14 cellular contexts compared by ENCODE assay signal in the genomic region with DNA sequence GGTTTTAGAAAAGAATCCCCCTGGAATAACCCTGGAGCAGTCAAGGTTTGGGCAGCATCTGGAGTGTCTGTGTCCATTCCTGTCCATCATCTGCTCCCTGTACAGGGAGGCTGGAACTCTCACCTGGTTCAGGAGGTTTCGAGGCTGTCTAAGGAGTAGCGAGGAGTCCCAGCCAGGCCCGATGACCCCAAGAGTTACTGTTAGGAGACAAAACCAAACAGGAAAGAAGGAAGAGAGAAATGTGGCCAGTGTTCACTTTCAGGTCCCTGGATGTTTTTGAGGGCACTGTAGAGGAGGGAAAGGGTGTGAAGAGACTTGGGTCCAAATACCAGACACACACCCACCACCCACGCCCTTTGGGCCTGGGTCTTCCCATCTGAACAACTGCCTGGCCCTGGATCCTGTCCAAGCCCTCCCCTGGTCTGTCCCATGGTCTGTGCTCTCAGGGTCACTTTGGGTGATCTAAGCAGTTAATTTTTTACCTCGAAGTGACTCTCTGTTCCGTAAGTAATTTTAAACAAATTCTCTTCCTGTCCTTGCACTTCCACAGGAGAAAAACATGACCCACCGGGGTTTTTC.
DNase-seq lines count a peak whose midpoint lies in the region; ATAC-seq and TF ChIP-seq lines count a peak whose summit lies in the region.
"Had no signal": no experiment of that assay in that cellular context is flagged by ENCODE, and none has a peak within 500 bp of the region (broad histone marks: within the 10 kb centered on the region; RNA-seq: fewer than 3 reads in every experiment).

No MANE protein-coding gene starts in this region.

- peaks cover 0 to 26% (median 10%) of the 10 kb centered on the region in 9 donors for H3K36me3 ChIP-seq in heart left ventricle
- H3K36me3 ChIP-seq in gastroesophageal sphincter = peaks cover 0 to 16% of the 10 kb centered on the region in 2 donors
- no peaks in the 10 kb centered on the region for H3K36me3 ChIP-seq in vagina

- H3K4me1 ChIP-seq in heart left ventricle (peaks cover 31 to 100% (median 91%) of the 10 kb centered on the region in 12 donors), gastroesophageal sphincter (peaks cover 3 to 100% (median 71%) of the 10 kb centered on the region in 3 donors), vagina (peaks cover 91% of the 10 kb centered on the region)

- intact Hi-C loops in heart left ventricle (cut with DNase I) = loop anchor here in 2 of 10 donors (5.0 to 10.0 kb wide), 3 partner anchors 34 to 209 kb away; no protein-coding TSS in a partner anchor
- intact Hi-C loops in left cardiac atrium (cut with DNase I) = loop anchor here in 1 of 2 donors (5.0 kb wide), 1 partner anchor 114 kb away; no protein-coding TSS in a partner anchor
- intact Hi-C loops in vagina (cut with DNase I) = no loop called here

- no peak overlapping the region for H3K4me3 Mint-ChIP-seq in osteocyte (ENCODE audit: unreplicated experiment)
- H3K4me3 Mint-ChIP-seq in activated T-cell treated with anti-CD3 and anti-CD28 coated beads, Interleukin-2, amount 50 U/mL, for 72 hours = no peak overlapping the region
- H3K4me3 Mint-ChIP-seq: activated naive CD4-positive, alpha-beta T cell treated with anti-CD3 and anti-CD28 coated beads, Interleukin-2, amount 50 U/mL, for 24 hours had no signal

- H3K4me3 ChIP-seq in heart left ventricle (no peak overlapping the region), gastroesophageal sphincter (no peak overlapping the region), vagina (no peak overlapping the region)

- DNase-seq in heart left ventricle (no peak), left cardiac atrium (no peak), osteocyte (ENCODE audit: extremely low spot score, unreplicated experiment) (no peak), vagina (ENCODE audit: extremely low spot score in 2 of 2) (no peak), T-helper 2 cell (no peak)
- no peak for DNase-seq in activated T-cell treated with anti-CD3 and anti-CD28 coated beads, Interleukin-2, amount 50 U/mL, for 72 hours
- DNase-seq: activated CD4-positive, alpha-beta T cell treated with anti-CD3 and anti-CD28 coated beads, Interleukin-2, amount 50 U/mL, for 1 hour; DMS79 treated with DMSO at 0.1 percent for 48 hours; NCI-H146; NCI-H82; T-helper 1 cell had no signal

- H3K27me3 ChIP-seq in heart left ventricle (no peaks in the 10 kb centered on the region), gastroesophageal sphincter (no peaks in the 10 kb centered on the region), vagina (no peaks in the 10 kb centered on the region)

- TF ChIP-seq POLR2A in heart left ventricle (IDR thresholded peaks at IDR 0.05) = no peak
- TF ChIP-seq POLR2A in gastroesophageal sphincter (IDR thresholded peaks at IDR 0.05) = no peak
- no peak for TF ChIP-seq POLR2A in vagina (IDR thresholded peaks at IDR 0.05)

- TF ChIP-seq EP300 in gastroesophageal sphincter (IDR thresholded peaks at IDR 0.05) = no peak

- H3K27me3 Mint-ChIP-seq in osteocyte (ENCODE audit: unreplicated experiment) = no peaks in the 10 kb centered on the region
- no peaks in the 10 kb centered on the region for H3K27me3 Mint-ChIP-seq in activated T-cell treated with anti-CD3 and anti-CD28 coated beads, Interleukin-2, amount 50 U/mL, for 72 hours (ENCODE audit: low read depth)
- H3K27me3 Mint-ChIP-seq: activated naive CD4-positive, alpha-beta T cell treated with anti-CD3 and anti-CD28 coated beads, Interleukin-2, amount 50 U/mL, for 24 hours had no signal

- peak overlapping the region in 11 of 12 donors; percentile 30 to 79 (median 67) for H3K27ac ChIP-seq in heart left ventricle
- H3K27ac ChIP-seq in gastroesophageal sphincter = peak overlapping the region in 3 of 4 donors; percentile 65 to 82 (median 78)
- H3K27ac ChIP-seq in vagina = peak overlapping the region; percentile 73

- 45 to 59% (median 49%) methylated on average over 7 of the region's 7 CpGs for WGBS in heart left ventricle, 4 donors
- WGBS in gastroesophageal sphincter (ENCODE audit: low coverage in 1 of 2), 2 donors = 25 to 41% methylated on average over 1 to 4 of the region's 7 CpGs

- H3K9me3 ChIP-seq in heart left ventricle (no peaks in the 10 kb centered on the region), gastroesophageal sphincter (no peaks in the 10 kb centered on the region), vagina (no peaks in the 10 kb centered on the region)

- H3K9me3 Mint-ChIP-seq in osteocyte (ENCODE audit: unreplicated experiment) = no peaks in the 10 kb centered on the region
- H3K9me3 Mint-ChIP-seq in activated T-cell treated with anti-CD3 and anti-CD28 coated beads, Interleukin-2, amount 50 U/mL, for 72 hours = no peaks in the 10 kb centered on the region
- H3K9me3 Mint-ChIP-seq: activated naive CD4-positive, alpha-beta T cell treated with anti-CD3 and anti-CD28 coated beads, Interleukin-2, amount 50 U/mL, for 24 hours had no signal

- peak overlapping the region; percentile 93 for H3K27ac Mint-ChIP-seq in osteocyte (ENCODE audit: unreplicated experiment)
- H3K27ac Mint-ChIP-seq in activated T-cell treated with anti-CD3 and anti-CD28 coated beads, Interleukin-2, amount 50 U/mL, for 72 hours = no peak overlapping the region

- peaks cover 87% of the 10 kb centered on the region for H3K4me1 Mint-ChIP-seq in osteocyte (ENCODE audit: unreplicated experiment)
- no peaks in the 10 kb centered on the region for H3K4me1 Mint-ChIP-seq in activated T-cell treated with anti-CD3 and anti-CD28 coated beads, Interleukin-2, amount 50 U/mL, for 72 hours (ENCODE audit: low read depth)
- H3K4me1 Mint-ChIP-seq: activated naive CD4-positive, alpha-beta T cell treated with anti-CD3 and anti-CD28 coated beads, Interleukin-2, amount 50 U/mL, for 24 hours had no signal

- TF ChIP-seq CTCF in heart left ventricle (IDR thresholded peaks at IDR 0.05) (no peak), gastroesophageal sphincter (IDR thresholded peaks at IDR 0.05) (no peak), osteocyte (IDR thresholded peaks at IDR 0.05) (no peak), vagina (IDR thresholded peaks at IDR 0.05) (no peak)

- H3K36me3 Mint-ChIP-seq in osteocyte (ENCODE audit: unreplicated experiment) = peaks cover 15% of the 10 kb centered on the region
- no peaks in the 10 kb centered on the region for H3K36me3 Mint-ChIP-seq in activated T-cell treated with anti-CD3 and anti-CD28 coated beads, Interleukin-2, amount 50 U/mL, for 72 hours (ENCODE audit: insufficient read depth in 2 of 2)
- H3K36me3 Mint-ChIP-seq: activated naive CD4-positive, alpha-beta T cell treated with anti-CD3 and anti-CD28 coated beads, Interleukin-2, amount 50 U/mL, for 24 hours had no signal

- ATAC-seq in heart left ventricle (no peak), left cardiac atrium (no peak), gastroesophageal sphincter (no peak), HG02571 (IDR thresholded peaks at IDR 0.05; ENCODE audit: unreplicated experiment) (no peak)
- ATAC-seq in activated T-cell treated with anti-CD3 and anti-CD28 coated beads, Interleukin-2, amount 50 U/mL, for 72 hours (replicated peaks in 1 of 2) = no peak
